In genomic region chr13:99546878-99547277, GRCh38 we compare ENCODE assay signal across 16 cellular contexts.
"Had no signal": no experiment of that assay in that cellular context is flagged by ENCODE, and none has a peak within 500 bp of the region (broad histone marks: within the 10 kb centered on the region; RNA-seq: fewer than 3 reads in every experiment).

No MANE protein-coding gene starts in this region.

- ATAC-seq: activated CD4-positive, CD25-positive, alpha-beta regulatory T cell treated with anti-CD3 and anti-CD28 coated beads, Interleukin-2, amount 50 U/mL, for 24 hours; activated T-cell treated with anti-CD3 and anti-CD28 coated beads, Interleukin-2, amount 50 U/mL, for 4 hours; gastrocnemius medialis; heart left ventricle; sciatic nerve had no signal

- H3K9me3 Mint-ChIP-seq: activated T-cell treated with anti-CD3 and anti-CD28 coated beads, Interleukin-2, amount 50 U/mL, for 4 hours; immature natural killer cell had no signal

- H3K4me3 Mint-ChIP-seq: activated naive CD8-positive, alpha-beta T cell; activated T-cell treated with anti-CD3 and anti-CD28 coated beads, Interleukin-2, amount 50 U/mL, for 4 hours had no signal

- H3K27me3 Mint-ChIP-seq: activated naive CD8-positive, alpha-beta T cell had no signal

- H3K27ac Mint-ChIP-seq: activated naive CD8-positive, alpha-beta T cell had no signal

- DNase-seq: activated CD4-positive, alpha-beta T cell treated with anti-CD3 and anti-CD28 coated beads, Interleukin-2, amount 50 U/mL, for 48 hours; activated effector memory CD4-positive, alpha-beta T cell treated with anti-CD3 and anti-CD28 coated beads, Interleukin-2, amount 50 U/mL, for 16 hours; activated T-cell treated with anti-CD3 and anti-CD28 coated beads, Interleukin-2, amount 50 U/mL, for 4 hours; anterior cingulate cortex; brain microvascular endothelial cell; cerebellar nuclear complex; gastrocnemius medialis; heart left ventricle; mesendoderm; ovary; SW 1271; T-helper 9 cell had no signal
